Comparison of ENCODE assay signal across 9 cellular contexts in the genomic region with DNA sequence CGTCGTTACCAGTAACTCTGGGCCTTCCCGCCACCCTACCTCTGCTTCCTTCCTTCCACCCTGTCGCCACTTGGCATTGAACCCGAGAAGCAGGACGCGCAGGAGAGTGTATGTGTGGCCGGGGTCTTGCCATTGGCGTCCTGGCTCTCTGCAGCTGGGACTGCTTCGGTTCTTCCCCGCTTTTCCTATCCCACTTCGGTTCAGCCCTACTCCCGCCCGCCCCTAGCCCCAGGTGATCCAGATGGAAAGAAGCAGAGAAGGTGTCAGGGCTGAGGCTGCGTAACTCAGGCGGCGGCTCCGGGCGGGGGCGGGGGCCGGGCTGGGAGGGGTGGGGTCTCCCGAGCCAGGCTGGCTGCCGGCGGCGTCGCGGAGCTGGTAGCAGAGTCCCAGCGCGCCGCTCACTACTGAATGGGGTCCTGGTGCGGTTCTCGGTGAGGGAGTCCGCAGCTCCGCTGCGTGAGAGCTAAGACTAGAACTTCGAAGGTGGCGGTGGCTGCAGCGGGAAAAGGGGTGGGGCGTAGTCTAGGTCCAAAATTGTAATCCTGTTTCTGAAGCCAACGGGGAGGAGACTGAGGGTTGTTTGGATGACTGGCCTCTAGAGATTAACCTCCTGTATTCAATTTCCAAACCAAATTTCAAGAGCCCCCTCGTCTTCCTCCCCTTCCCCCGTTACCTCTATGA. TPM values are rescaled to one million over a fixed set of nuclear protein-coding genes. Genes with fewer than 3 reads are reported as not detected.
DNase-seq lines count a peak whose midpoint lies in the region; ATAC-seq, FAIRE-seq and TF ChIP-seq lines count a peak whose summit lies in the region.
"Had no signal": no experiment of that assay in that cellular context is flagged by ENCODE, and none has a peak within 500 bp of the region (broad histone marks: within the 10 kb centered on the region; RNA-seq: fewer than 3 reads in every experiment).

No MANE protein-coding gene starts in this region.

- H3K36me3 ChIP-seq in osteoblast (ENCODE audit: insufficient read depth, low read length) = no peaks in the 10 kb centered on the region

- intact Hi-C loops in activated CD8-positive, alpha-beta T cell treated with anti-CD3 and anti-CD28 coated beads for 36 hours (cut with micrococcal nuclease) = no loop called here

- peak overlapping the region; percentile 91 for H2AFZ ChIP-seq in osteoblast (ENCODE audit: low read length)

- no peaks in the 10 kb centered on the region for H3K9me3 ChIP-seq in osteoblast (ENCODE audit: low read depth, low read length)

- no peak for TF ChIP-seq CTCF in activated CD8-positive, alpha-beta T cell treated with anti-CD3 and anti-CD28 coated beads for 36 hours (IDR thresholded peaks at IDR 0.05)
- no peak for TF ChIP-seq CTCF in osteoblast (IDR thresholded peaks at IDR 0.05; ENCODE audit: extremely low read depth, low read depth, low read length)
- no peak for TF ChIP-seq CTCF in D721Med (IDR thresholded peaks at IDR 0.05; ENCODE audit: insufficient read depth, missing control alignments)

- H3K4me3 ChIP-seq in osteoblast (ENCODE audit: insufficient read depth, low read length) = peak overlapping the region; percentile 91

- H3K9me3 Mint-ChIP-seq in activated CD8-positive, alpha-beta T cell treated with anti-CD3 and anti-CD28 coated beads for 36 hours = no peaks in the 10 kb centered on the region

- ATAC-seq in activated CD8-positive, alpha-beta T cell treated with anti-CD3 and anti-CD28 coated beads for 36 hours = peak; percentile 19
- ATAC-seq in HG03139 (IDR thresholded peaks at IDR 0.05; ENCODE audit: unreplicated experiment) = no peak

- H3K36me3 Mint-ChIP-seq in activated CD8-positive, alpha-beta T cell treated with anti-CD3 and anti-CD28 coated beads for 36 hours (ENCODE audit: low read depth) = no peaks in the 10 kb centered on the region

- POLR2A ChIA-PET in activated CD8-positive, alpha-beta T cell treated with anti-CD3 and anti-CD28 coated beads for 36 hours (lab: Charles Lee) = no interaction called here

- no peak for FAIRE-seq in D721Med (lab: Jason Lieb, UNC)

- peak overlapping the region; percentile 68 for H3K27ac ChIP-seq in osteoblast (ENCODE audit: low read depth, low read length)

- H4K20me1 ChIP-seq in osteoblast (ENCODE audit: insufficient read depth, low read length) = no peaks in the 10 kb centered on the region

- H3K4me2 ChIP-seq in osteoblast (ENCODE audit: insufficient read depth, low read length) = peak overlapping the region; percentile 78

- no peak overlapping the region for H3K27ac Mint-ChIP-seq in activated CD8-positive, alpha-beta T cell treated with anti-CD3 and anti-CD28 coated beads for 36 hours

- CTCF ChIA-PET in activated CD8-positive, alpha-beta T cell treated with anti-CD3 and anti-CD28 coated beads for 36 hours (lab: Charles Lee) = no interaction called here

- no peaks in the 10 kb centered on the region for H3K27me3 ChIP-seq in osteoblast (ENCODE audit: insufficient read depth, low read length)

- DNase-seq in NCI-H748 (lab: John Stamatoyannopoulos, UW; ENCODE audit: unreplicated experiment) = peak; percentile 19
- no peak for DNase-seq in NCI-H748 treated with DMSO at 0.1 percent for 48 hours (lab: John Stamatoyannopoulos, UW)
- no peak for DNase-seq in activated CD8-positive, alpha-beta T cell treated with anti-CD3 and anti-CD28 coated beads for 36 hours
- DNase-seq in glomerular visceral epithelial cell (ENCODE audit: extremely low spot score) = peak; percentile 48
- peak; percentile 88 for DNase-seq in osteoblast (ENCODE audit: insufficient read length, low spot score, missing footprints)
- no peak for DNase-seq in D721Med (ENCODE audit: insufficient read length, low spot score)
- DNase-seq in central memory CD4-positive, alpha-beta T cell = no peak
- DNase-seq: DND-41 had no signal

- H3K27me3 Mint-ChIP-seq in activated CD8-positive, alpha-beta T cell treated with anti-CD3 and anti-CD28 coated beads for 36 hours = peaks cover 35% of the 10 kb centered on the region

- peaks cover 5% of the 10 kb centered on the region for H3K4me1 Mint-ChIP-seq in activated CD8-positive, alpha-beta T cell treated with anti-CD3 and anti-CD28 coated beads for 36 hours (ENCODE audit: low read depth)

- peaks cover 21% of the 10 kb centered on the region for H3K4me1 ChIP-seq in osteoblast (ENCODE audit: insufficient read depth, low read length)

- H3K79me2 ChIP-seq in osteoblast (ENCODE audit: insufficient read depth, low read length) = peaks cover 70% of the 10 kb centered on the region

- H3K4me3 Mint-ChIP-seq in activated CD8-positive, alpha-beta T cell treated with anti-CD3 and anti-CD28 coated beads for 36 hours = peak overlapping the region; percentile 17

RNA-seq across cellular contexts. Expression of gene PRR16, which starts 1.3 kb away (rescaled TPM):
- not detected for total RNA-seq in activated CD8-positive, alpha-beta T cell treated with anti-CD3 and anti-CD28 coated beads for 36 hours
- total RNA-seq in osteoblast = 30.4 and 36.2 TPM in 2 replicates

Comparison
In these comparisons a context has a peak if more than half of its experiments do, and no peak if none do; other contexts are left out.
1. DNase-seq: peak in NCI-H748 (single experiment), glomerular visceral epithelial cell (single experiment) and osteoblast (single experiment); none in NCI-H748 treated with DMSO at 0.1 percent for 48 hours (single experiment), activated CD8-positive, alpha-beta T cell treated with anti-CD3 and anti-CD28 coated beads for 36 hours (single experiment), D721Med (single experiment) and central memory CD4-positive, alpha-beta T cell (single experiment).
2. RNA of gene PRR16, which starts 1.3 kb away (total RNA-seq): 30.4 to 36.2 TPM in osteoblast; not detected in activated CD8-positive, alpha-beta T cell treated with anti-CD3 and anti-CD28 coated beads for 36 hours; every median in the first group is over 10 times any median in the second.